In the genomic region with DNA sequence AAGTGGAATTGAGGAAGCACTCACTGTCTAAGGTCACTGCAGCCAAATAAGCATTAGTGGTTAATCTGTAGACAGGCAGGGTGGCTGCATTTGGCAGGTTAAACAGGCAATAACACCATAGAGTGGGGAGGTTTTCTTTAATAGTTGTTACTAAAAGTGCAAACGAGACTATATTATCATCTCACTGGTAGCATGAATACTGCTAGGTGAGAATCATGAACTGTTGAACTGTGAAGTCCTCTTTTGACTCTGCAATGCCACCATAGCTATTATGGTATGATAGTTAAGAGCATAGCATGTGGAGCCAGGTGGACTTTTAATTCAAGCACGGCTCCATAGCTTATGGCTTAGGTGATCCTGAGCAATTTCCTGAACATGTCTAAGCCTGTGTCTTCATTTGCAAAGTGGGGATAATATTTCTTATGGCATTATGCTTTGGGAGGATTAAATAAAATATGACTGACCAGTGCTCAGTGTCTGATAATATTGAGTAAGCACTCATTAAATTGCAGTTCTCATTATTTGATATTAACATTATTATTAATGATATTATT, we compare ENCODE assay signal across 19 cellular contexts.
DNase-seq lines count a peak whose midpoint lies in the region; ATAC-seq, FAIRE-seq and TF ChIP-seq lines count a peak whose summit lies in the region.
"Had no signal": no experiment of that assay in that cellular context is flagged by ENCODE, and none has a peak within 500 bp of the region (broad histone marks: within the 10 kb centered on the region; RNA-seq: fewer than 3 reads in every experiment).

No MANE protein-coding gene starts in this region.

- no peaks in the 10 kb centered on the region for H3K9me3 ChIP-seq in mesenchymal stem cell (ENCODE audit: control insufficient read depth, low read length)
- H3K9me3 ChIP-seq: MG63, SJSA1 had no signal

- H3K23ac ChIP-seq in mesenchymal stem cell (ENCODE audit: low read length in 2 of 2) = no peak overlapping the region

- no peaks in the 10 kb centered on the region for H3K79me1 ChIP-seq in mesenchymal stem cell (replicated peaks; ENCODE audit: low read length, poor library complexity, severe bottlenecking)

- H4K91ac ChIP-seq in mesenchymal stem cell (ENCODE audit: low read length) = no peak overlapping the region

- WGBS in mesenchymal stem cell = 95% methylated on average over 2 of the region's 2 CpGs

- H4K8ac ChIP-seq in mesenchymal stem cell (ENCODE audit: low read length) = no peak overlapping the region

- H3K27ac ChIP-seq in mesenchymal stem cell (ENCODE audit: low read length, poor library complexity, severe bottlenecking) = no peak overlapping the region
- H3K27ac ChIP-seq: RWPE1, SJSA1 had no signal

- H3K18ac ChIP-seq in mesenchymal stem cell (ENCODE audit: low read depth in 1 of 2, low read length in 2 of 2) = no peak overlapping the region

- no peaks in the 10 kb centered on the region for H3K4me1 ChIP-seq in mesenchymal stem cell (ENCODE audit: control insufficient read depth, insufficient read depth, low read depth, low read length)
- H3K4me1 ChIP-seq: SJSA1 had no signal

- no peaks in the 10 kb centered on the region for H3K36me3 ChIP-seq in bronchial epithelial cell (ENCODE audit: control insufficient read depth, insufficient read depth, low read length)
- no peaks in the 10 kb centered on the region for H3K36me3 ChIP-seq in mesenchymal stem cell (ENCODE audit: control insufficient read depth in 1 of 2, insufficient read depth in 2 of 2, low read depth in 1 of 2, low read length in 2 of 2)
- H3K36me3 ChIP-seq: MG63, SJSA1 had no signal

- H3K14ac ChIP-seq in mesenchymal stem cell (ENCODE audit: low read length in 2 of 2) = no peak overlapping the region

- no peak overlapping the region for H3K4me2 ChIP-seq in mesenchymal stem cell (ENCODE audit: low read length, poor library complexity, severe bottlenecking)

- FAIRE-seq in bronchial epithelial cell (lab: Jason Lieb, UNC) = no peak

- H3K4me3 ChIP-seq in GM12865 (ENCODE audit: low read depth, low read length) (no peak overlapping the region), bronchial epithelial cell (ENCODE audit: low read depth, low read length) (no peak overlapping the region), mesenchymal stem cell (ENCODE audit: insufficient read depth in 1 of 2, low read depth in 1 of 2, low read length in 2 of 2) (no peak overlapping the region)
- H3K4me3 ChIP-seq: MG63, SJSA1 had no signal

- no peak overlapping the region for H2BK12ac ChIP-seq in mesenchymal stem cell (ENCODE audit: low read length in 2 of 2)

- H2BK5ac ChIP-seq in mesenchymal stem cell (ENCODE audit: low read depth, low read length, poor library complexity, severe bottlenecking) = no peak overlapping the region

- no peak overlapping the region for H3K4ac ChIP-seq in mesenchymal stem cell (ENCODE audit: low read depth in 1 of 2, low read length in 2 of 2)

- no peak overlapping the region for H3K9ac ChIP-seq in mesenchymal stem cell (ENCODE audit: low read length)

- H2AK5ac ChIP-seq in mesenchymal stem cell (ENCODE audit: low read length, severe bottlenecking) = no peak overlapping the region

- DNase-seq in GM12865 (ENCODE audit: low read depth) (peak; percentile 2), bronchial epithelial cell (ENCODE audit: low read depth) (peak; percentile 86), mesenchymal stem cell (no peak)
- DNase-seq: C1 segment of cervical spinal cord, DMS 273 treated with DMSO at 0.1 percent for 48 hours, H7, MG63, NCI-H1105, NCI-H1694, NCI-H226, NCI-H524 treated with DMSO at 0.1 percent for 48 hours, PC-3, T-helper 2 cell had no signal

- H2BK120ac ChIP-seq in mesenchymal stem cell (ENCODE audit: low read depth, low read length) = no peak overlapping the region

- TF ChIP-seq CTCF in GM12865 (IDR thresholded peaks at IDR 0.05; ENCODE audit: insufficient read depth, low read depth, low read length, missing control alignments) = no peak
- no peak for TF ChIP-seq CTCF in bronchial epithelial cell (IDR thresholded peaks at IDR 0.05; ENCODE audit: insufficient read depth, low read length, severe bottlenecking)

- H3K27me3 ChIP-seq in bronchial epithelial cell (ENCODE audit: control insufficient read depth, insufficient read depth, low read length) (no peaks in the 10 kb centered on the region), mesenchymal stem cell (ENCODE audit: control insufficient read depth in 1 of 2, insufficient read depth in 1 of 2, low read length in 2 of 2) (peaks cover 0 to 9% of the 10 kb centered on the region in 2 experiments)
- H3K27me3 ChIP-seq: MG63, SJSA1 had no signal

- H2AFZ ChIP-seq in mesenchymal stem cell (ENCODE audit: low read depth, low read length) = no peak overlapping the region

- ATAC-seq in GM18868 (IDR thresholded peaks at IDR 0.05; ENCODE audit: unreplicated experiment) = peak; percentile 52
- peak; percentile 47 for ATAC-seq in HG02885 (IDR thresholded peaks at IDR 0.05; ENCODE audit: poor library complexity, unreplicated experiment)
- no peak for ATAC-seq in HG03159 (IDR thresholded peaks at IDR 0.05; ENCODE audit: unreplicated experiment)
- ATAC-seq in HG03139 (IDR thresholded peaks at IDR 0.05; ENCODE audit: unreplicated experiment) = no peak
- ATAC-seq: PC-3 had no signal

- H2BK15ac ChIP-seq in mesenchymal stem cell (ENCODE audit: low read depth, poor library complexity, severe bottlenecking) = no peak overlapping the region

Comparison
In these comparisons a context has a peak if more than half of its experiments do, and no peak if none do; other contexts are left out.
1. ATAC-seq: peak in GM18868 (single experiment) and HG02885 (single experiment); none in HG03159 (single experiment) and HG03139 (single experiment).